ENCODE assay signal across 9 cellular contexts in genomic region chr13:51781246-51782022, GRCh38. TPM values are rescaled to one million over a fixed set of nuclear protein-coding genes. Genes with fewer than 3 reads are reported as not detected.
A peak's percentile ranks its signal among the peaks of the same experiment; 100 is the strongest.
DNase-seq lines count a peak whose midpoint lies in the region; ATAC-seq and TF ChIP-seq lines count a peak whose summit lies in the region.
"Had no signal": no experiment of that assay in that cellular context is flagged by ENCODE, and none has a peak within 500 bp of the region (broad histone marks: within the 10 kb centered on the region; RNA-seq: fewer than 3 reads in every experiment).

No MANE protein-coding gene starts in this region.

- WGBS in lung, 2 donors: 74 to 78% methylated on average over 15 of the region's 15 CpGs
- 71 to 79% methylated on average over 15 of the region's 15 CpGs for whole genome bisulfite sequencing in lower leg skin, 2 donors

- DNase-seq in NCI-H510A treated with DMSO at 0.1 percent for 48 hours (lab: John Stamatoyannopoulos, UW): peak; percentile 9
- DNase-seq in NCI-H510A (lab: John Stamatoyannopoulos, UW): no peak
- peak; percentile 17 to 44 for DNase-seq in activated CD4-positive, alpha-beta T cell treated with anti-CD3 and anti-CD28 coated beads, Interleukin-2, amount 50 U/mL, for 48 hours
- no peak for DNase-seq in lung (ENCODE audit: low spot score)
- no peak for DNase-seq in NK-92 treated with Interleukin-12 subunit alpha and Interleukin-12 subunit beta, amount 100 ng/mL, for 24 hours (lab: John Stamatoyannopoulos, UW)
- no peak for DNase-seq in lower leg skin (ENCODE audit: low spot score in 2 of 2)

- no peak overlapping the region for H3K27ac ChIP-seq in lung (ENCODE audit: low read depth in 1 of 2, low read length in 1 of 2)
- H3K27ac ChIP-seq: BLaER1 treated with 17β-estradiol and CSF1 and Interleukin-3, amounts not matched to agents 10 nM and 100 nM had no signal

- intact Hi-C loops in lower leg skin (cut with DNase I; ENCODE audit: low total_unique reads): loop anchor here (5.0 kb wide), 1 partner anchor 329 kb away; the partner anchor contains the start of gene INTS6

- peaks cover 1 to 6% of the 10 kb centered on the region in 2 donors for H3K4me1 ChIP-seq in lung (ENCODE audit: control insufficient read depth in 2 of 2, insufficient read depth in 2 of 2, low read length in 2 of 2)

- peak; percentile 6 for TF ChIP-seq CTCF in lung (IDR thresholded peaks at IDR 0.05; ENCODE audit: control extremely low read depth, extremely low read depth)
- TF ChIP-seq CTCF in lower leg skin (IDR thresholded peaks at IDR 0.05): no peak

- no peaks in the 10 kb centered on the region for H3K9me3 ChIP-seq in lung (ENCODE audit: control insufficient read depth in 2 of 2, insufficient read depth in 1 of 2, low read length in 1 of 2)
- H3K9me3 ChIP-seq: BLaER1 treated with 17β-estradiol and CSF1 and Interleukin-3, amounts not matched to agents 10 nM and 100 nM had no signal

- H3K27me3 ChIP-seq in lung (ENCODE audit: control insufficient read depth, insufficient read depth): no peaks in the 10 kb centered on the region
- H3K27me3 ChIP-seq: BLaER1 treated with 17β-estradiol and CSF1 and Interleukin-3, amounts not matched to agents 10 nM and 100 nM had no signal

- no peak for TF ChIP-seq POLR2A in lower leg skin (IDR thresholded peaks at IDR 0.05)

- ATAC-seq in HG03095 (IDR thresholded peaks at IDR 0.05; ENCODE audit: unreplicated experiment) (peak; percentile 72), lung (ENCODE audit: insufficient read depth, low FRiP score) (no peak), HG02973 (IDR thresholded peaks at IDR 0.05; ENCODE audit: unreplicated experiment) (no peak)

- H3K4me3 ChIP-seq in lung (no peak overlapping the region), lower leg skin (ENCODE audit: low read depth, poor library complexity, severe bottlenecking) (no peak overlapping the region)
- H3K4me3 ChIP-seq: BLaER1 treated with 17β-estradiol and CSF1 and Interleukin-3, amounts not matched to agents 10 nM and 100 nM had no signal

- peaks cover 0 to 2% of the 10 kb centered on the region in 2 donors for H3K36me3 ChIP-seq in lung (ENCODE audit: control insufficient read depth in 2 of 2, insufficient read depth in 2 of 2, low read length in 2 of 2)
- H3K36me3 ChIP-seq: BLaER1 treated with 17β-estradiol and CSF1 and Interleukin-3, amounts not matched to agents 10 nM and 100 nM had no signal

RNA-seq across cellular contexts. Expression of gene DHRS12, which starts 22.5 kb away (rescaled TPM):
- total RNA-seq in lung (10 to 100 TPM in 1 of 2 donors, 1 to 10 TPM in 1; 8.5 to 14.1 TPM), lower leg skin (10 to 100 TPM in 2 of 4 donors, 1 to 10 TPM in 2; 7.6 to 11.8 (median 10.3) TPM)
- 10 to 100 TPM in 1 of 2 donors, 1 to 10 TPM in 1; 9.8 to 17.9 TPM for polyA plus RNA-seq in lung

Comparison
In these comparisons a context has a peak if more than half of its experiments do, and no peak if none do; other contexts are left out.
1. DNase-seq: peak in NCI-H510A treated with DMSO at 0.1 percent for 48 hours (single experiment) and activated CD4-positive, alpha-beta T cell treated with anti-CD3 and anti-CD28 coated beads, Interleukin-2, amount 50 U/mL, for 48 hours (2 of 2); none in NCI-H510A (single experiment), lung (single experiment), NK-92 treated with Interleukin-12 subunit alpha and Interleukin-12 subunit beta, amount 100 ng/mL, for 24 hours (single experiment) and lower leg skin (0 of 2).